25 cellular contexts compared by ENCODE assay signal in genomic region chr21:14718957-14719356, GRCh38.
DNase-seq lines count a peak whose midpoint lies in the region; ATAC-seq, FAIRE-seq and TF ChIP-seq lines count a peak whose summit lies in the region.
"Had no signal": no experiment of that assay in that cellular context is flagged by ENCODE, and none has a peak within 500 bp of the region (broad histone marks: within the 10 kb centered on the region; RNA-seq: fewer than 3 reads in every experiment).

No MANE protein-coding gene starts in this region.

- TF ChIP-seq POLR2A in K562 (conservative IDR thresholded peaks at IDR 0.05): no peak

- 14% methylated on average over 6 of the region's 6 CpGs for WGBS in K562 (ENCODE audit: insufficient coverage, low coverage, missing lambda C conversion rate)

- FAIRE-seq in K562 (lab: Jason Lieb, UNC): no peak
- FAIRE-seq: A549, GM12878, GM19239, H1 had no signal

- TF ChIP-seq RAD21 in K562 (CRISPR knock-in tag; conservative IDR thresholded peaks at IDR 0.05 in 1 of 2, IDR thresholded peaks at IDR 0.05 in 1 of 2) (no peak), neural cell (conservative IDR thresholded peaks at IDR 0.05) (no peak)

- BruUV-seq in K562 (replicated peaks; lab: Mats Ljungman, UMichigan): no TSS peak

- H4K20me1 ChIP-seq in K562 (replicated peaks; ENCODE audit: control insufficient read depth, insufficient read depth, low read length) (no peaks in the 10 kb centered on the region), neural cell (ENCODE audit: insufficient read depth) (no peaks in the 10 kb centered on the region)
- H4K20me1 ChIP-seq: BLaER1 had no signal

- H3K4me1 ChIP-seq in BE2C (no peaks in the 10 kb centered on the region), SJCRH30 (peaks cover 8% of the 10 kb centered on the region; the same call in 1 of the 2 replicates), K562 (replicated peaks in 1 of 2; ENCODE audit: control insufficient read depth in 2 of 2, insufficient read depth in 2 of 2, low read length in 2 of 2) (peaks cover 0 to 24% of the 10 kb centered on the region in 2 experiments; a peak in 3 of 5 replicates)
- H3K4me1 ChIP-seq: A549, BLaER1, Caco-2 had no signal

- H2AFZ ChIP-seq in K562 (ENCODE audit: low read depth, low read length) (peak overlapping the region; percentile 69), neural cell (ENCODE audit: low read depth, low read length) (no peak overlapping the region)
- H2AFZ ChIP-seq: GM23248 had no signal

- H3F3A ChIP-seq in neural cell (ENCODE audit: insufficient read depth, low read length, poor library complexity, severe bottlenecking): no peaks in the 10 kb centered on the region

- no peak for TF ChIP-seq CTCF in BE2C (IDR thresholded peaks at IDR 0.05; ENCODE audit: low read depth, low read length)
- TF ChIP-seq CTCF in K562 (IDR thresholded peaks at IDR 0.05 in 2 of 3, conservative IDR thresholded peaks at IDR 0.05 in 1 of 3; ENCODE audit: insufficient read depth in 2 of 3, low read depth in 1 of 3, low read length in 3 of 3): no peak
- no peak for TF ChIP-seq CTCF in neural cell (IDR thresholded peaks at IDR 0.05; ENCODE audit: poor library complexity, severe bottlenecking)
- TF ChIP-seq CTCF in coronary artery (IDR thresholded peaks at IDR 0.05): no peak

- no peaks in the 10 kb centered on the region for H3K36me3 ChIP-seq in BE2C
- H3K36me3 ChIP-seq in SJCRH30: no peaks in the 10 kb centered on the region
- H3K36me3 ChIP-seq in K562 (ENCODE audit: control insufficient read depth, insufficient read depth, low read length): no peaks in the 10 kb centered on the region
- no peaks in the 10 kb centered on the region for H3K36me3 ChIP-seq in neural cell (ENCODE audit: insufficient read depth, low read length)
- H3K36me3 ChIP-seq: BLaER1 had no signal

- intact Hi-C loops in K562 (cut with micrococcal nuclease): no loop called here

- DNase-seq in BE2C (peak; percentile 7), SJCRH30 (peak; percentile 67 to 80), K562 (ENCODE audit: extremely low read depth in 1 of 4, low spot score in 3 of 4) (no peak), coronary artery (ENCODE audit: low spot score) (no peak)
- DNase-seq in effector CD8-positive, alpha-beta T cell (lab: John Stamatoyannopoulos, UW): no peak
- DNase-seq: 8988T; ACHN; AML-193; Caco-2; CD4-positive, CD25-positive, alpha-beta regulatory T cell; CD8-positive, alpha-beta T cell; DMS153; EL; GDM1; GM23248; H7; HCEC 1CT had no signal

- H3K4me2 ChIP-seq in K562 (ENCODE audit: insufficient read depth, low read length) (no peak overlapping the region), neural cell (ENCODE audit: low read length) (no peak overlapping the region)
- H3K4me2 ChIP-seq: A549, BLaER1 had no signal

- H3K9me1 ChIP-seq in K562 (ENCODE audit: control insufficient read depth, insufficient read depth, low read length): no peaks in the 10 kb centered on the region

- ATAC-seq in K562: peak; percentile 64
- no peak for ATAC-seq in HG02840 (IDR thresholded peaks at IDR 0.05; ENCODE audit: low FRiP score, unreplicated experiment)
- ATAC-seq: A549; CD8-positive, alpha-beta T cell; GM12878 had no signal

- H3K27ac ChIP-seq in SJCRH30: no peak overlapping the region
- no peak overlapping the region for H3K27ac ChIP-seq in K562 (ENCODE audit: extremely low read depth, low read depth, low read length)
- peak overlapping the region; percentile 79 for H3K27ac ChIP-seq in neural cell (ENCODE audit: low read length)
- H3K27ac ChIP-seq in coronary artery: no peak overlapping the region
- H3K27ac ChIP-seq: A549, BLaER1, C4-2B, GM23248 had no signal

- no peak overlapping the region for H3K4me3 ChIP-seq in BE2C (ENCODE audit: low read depth, low read length)
- H3K4me3 ChIP-seq in SJCRH30: no peak overlapping the region
- H3K4me3 ChIP-seq in K562: no peak overlapping the region
- H3K4me3 ChIP-seq in neural cell (ENCODE audit: low read length): no peak overlapping the region
- H3K4me3 ChIP-seq in coronary artery: no peak overlapping the region
- H3K4me3 ChIP-seq: A549, BLaER1, GM12878, GM23248 had no signal

- no peak for TF ChIP-seq EP300 in K562 (IDR thresholded peaks at IDR 0.05; ENCODE audit: low read length)
- no peak for TF ChIP-seq EP300 in neural cell (conservative IDR thresholded peaks at IDR 0.05; ENCODE audit: poor library complexity, severe bottlenecking)

- CTCF ChIA-PET in K562 (lab: Yijun Ruan, JAX; ENCODE audit: low intra/inter-chr PET ratio): no interaction called here

- POLR2A ChIA-PET in K562 (lab: Yijun Ruan, JAX): interaction anchor here (0.6 kb wide), 1 partner anchor 236 kb away, joined by 3 read pairs; no protein-coding TSS in a partner anchor

- H3K9me3 ChIP-seq in BE2C: no peaks in the 10 kb centered on the region
- 0 out of 2 replicates have a peak, but pooled peaks cover 4% of the 10 kb centered on the region for H3K9me3 ChIP-seq in SJCRH30 (replicated peaks)
- H3K9me3 ChIP-seq in K562 (replicated peaks; ENCODE audit: control insufficient read depth, insufficient read depth, low read depth, low read length): no peaks in the 10 kb centered on the region
- no peaks in the 10 kb centered on the region for H3K9me3 ChIP-seq in neural cell (ENCODE audit: low read length)
- H3K9me3 ChIP-seq: A549, BLaER1, Caco-2 had no signal

- no peaks in the 10 kb centered on the region for H3K9me2 ChIP-seq in neural cell (ENCODE audit: insufficient read depth, low read length)

- H3K9ac ChIP-seq in K562 (ENCODE audit: insufficient read depth in 1 of 2, low read depth in 2 of 2, low read length in 2 of 2) (no peak overlapping the region), neural cell (ENCODE audit: low read length) (peak overlapping the region; percentile 31)
- H3K9ac ChIP-seq: BLaER1, GM23248 had no signal

- H3K27me3 ChIP-seq in BE2C (no peaks in the 10 kb centered on the region), SJCRH30 (no peaks in the 10 kb centered on the region), K562 (ENCODE audit: control insufficient read depth in 2 of 2, insufficient read depth in 2 of 2, low read length in 2 of 2) (no peaks in the 10 kb centered on the region), neural cell (ENCODE audit: insufficient read depth, low read depth, low read length) (no peaks in the 10 kb centered on the region)
- H3K27me3 ChIP-seq: BLaER1 had no signal

- H3K79me2 ChIP-seq in K562 (ENCODE audit: control insufficient read depth, insufficient read depth, low read length) (no peaks in the 10 kb centered on the region), neural cell (replicated peaks; ENCODE audit: insufficient read depth, low read length) (no peaks in the 10 kb centered on the region)

- in situ Hi-C loops in K562 (cut with MboI): no loop called here

TF ChIP-seq in K562, 482 proteins besides CTCF, POLR2A, EP300 and RAD21:
- no peak for TF ChIP-seq TEAD1 (CRISPR knock-in tag; IDR thresholded peaks at IDR 0.05)
- TF ChIP-seq MYNN (IDR thresholded peaks at IDR 0.05): no peak
- TF ChIP-seq MYNN (CRISPR knock-in tag; IDR thresholded peaks at IDR 0.05): no peak

TF ChIP-seq in neural cell, 6 proteins besides CTCF, POLR2A, EP300 and RAD21:
- TF ChIP-seq SMC3 (conservative IDR thresholded peaks at IDR 0.05; ENCODE audit: poor library complexity): no peak

Comparison
In these comparisons a context has a peak if more than half of its experiments do, and no peak if none do; other contexts are left out.
1. DNase-seq: peak in BE2C (single experiment) and SJCRH30 (2 of 2); none in K562 (0 of 4), coronary artery (single experiment) and effector CD8-positive, alpha-beta T cell (single experiment).